16 cellular contexts compared by ENCODE assay signal in genomic region chr20:25218109-25218486, GRCh38. TPM values are rescaled to one million over a fixed set of nuclear protein-coding genes. Genes with fewer than 3 reads are reported as not detected.
DNase-seq lines count a peak whose midpoint lies in the region; ATAC-seq and TF ChIP-seq lines count a peak whose summit lies in the region.
"Had no signal": no experiment of that assay in that cellular context is flagged by ENCODE, and none has a peak within 500 bp of the region (broad histone marks: within the 10 kb centered on the region; RNA-seq: fewer than 3 reads in every experiment).

No MANE protein-coding gene starts in this region.

- no peaks in the 10 kb centered on the region for H3K27me3 Mint-ChIP-seq in activated T-cell treated with anti-CD3 and anti-CD28 coated beads, Interleukin-2, amount 50 U/mL, for 24 hours
- no peaks in the 10 kb centered on the region for H3K27me3 Mint-ChIP-seq in stimulated activated naive CD8-positive, alpha-beta T cell treated with anti-CD3 and anti-CD28 coated beads, Interleukin-15, amount 100 ng/mL, for 72 hours
- H3K27me3 Mint-ChIP-seq: CD8-positive, alpha-beta memory T cell had no signal

- no peak overlapping the region for H3K4me3 Mint-ChIP-seq in activated T-cell treated with anti-CD3 and anti-CD28 coated beads, Interleukin-2, amount 50 U/mL, for 24 hours
- no peak overlapping the region for H3K4me3 Mint-ChIP-seq in stimulated activated naive CD8-positive, alpha-beta T cell treated with anti-CD3 and anti-CD28 coated beads, Interleukin-15, amount 100 ng/mL, for 72 hours
- H3K4me3 Mint-ChIP-seq in stimulated activated effector memory CD8-positive, alpha-beta T cell treated with anti-CD3 and anti-CD28 coated beads, Interleukin-12 subunit alpha, Interleukin-12 subunit beta, amount 100 ng/mL, for 72 hours, result no peak overlapping the region
- H3K4me3 Mint-ChIP-seq: CD8-positive, alpha-beta memory T cell had no signal

- DNase-seq in activated T-cell treated with anti-CD3 and anti-CD28 coated beads, Interleukin-2, amount 50 U/mL, for 24 hours, result peak; percentile 8
- DNase-seq in activated T-cell treated with anti-CD3 and anti-CD28 coated beads for 4 hours, result no peak
- DNase-seq in stimulated activated naive CD8-positive, alpha-beta T cell treated with anti-CD3 and anti-CD28 coated beads, Interleukin-15, amount 100 ng/mL, for 72 hours, result no peak
- DNase-seq in stimulated activated naive CD8-positive, alpha-beta T cell treated with anti-CD3 and anti-CD28 coated beads, Interleukin-15, Interleukin-2, amounts not matched to agents 100 U/mL and 50 U/mL, for 24 hours, result no peak
- no peak for DNase-seq in stimulated activated effector memory CD8-positive, alpha-beta T cell treated with anti-CD3 and anti-CD28 coated beads, Interleukin-12 subunit alpha, Interleukin-12 subunit beta, amount 100 ng/mL, for 72 hours (ENCODE audit: low spot score in 2 of 2)
- DNase-seq in D341Med (ENCODE audit: low spot score), result no peak
- no peak for DNase-seq in A673 (ENCODE audit: low spot score)
- DNase-seq: AML-193, Caco-2, DMS53, GF-D8, GOT3 had no signal

- intact Hi-C loops in A673 (cut with micrococcal nuclease; ENCODE audit: unreplicated experiment), result no loop called here

- H3K27ac ChIP-seq in A673 (ENCODE audit: low read depth, low read length, poor library complexity, severe bottlenecking), result no peak overlapping the region
- H3K27ac ChIP-seq: 22Rv1, BLaER1 had no signal

- H3K27me3 ChIP-seq in A673 (replicated peaks; ENCODE audit: insufficient read depth, low read depth, low read length, poor library complexity), result no peaks in the 10 kb centered on the region
- H3K27me3 ChIP-seq: BLaER1 had no signal

- peaks cover 14% of the 10 kb centered on the region for H3K36me3 ChIP-seq in A673 (ENCODE audit: insufficient read depth, low read length, poor library complexity, severe bottlenecking)

- peaks cover 5% of the 10 kb centered on the region for H3K4me1 Mint-ChIP-seq in activated T-cell treated with anti-CD3 and anti-CD28 coated beads, Interleukin-2, amount 50 U/mL, for 24 hours (ENCODE audit: low read depth)
- H3K4me1 Mint-ChIP-seq in stimulated activated naive CD8-positive, alpha-beta T cell treated with anti-CD3 and anti-CD28 coated beads, Interleukin-15, amount 100 ng/mL, for 72 hours, result peaks cover 3% of the 10 kb centered on the region
- peaks cover 14% of the 10 kb centered on the region for H3K4me1 Mint-ChIP-seq in stimulated activated effector memory CD8-positive, alpha-beta T cell treated with anti-CD3 and anti-CD28 coated beads, Interleukin-12 subunit alpha, Interleukin-12 subunit beta, amount 100 ng/mL, for 72 hours
- H3K4me1 Mint-ChIP-seq: CD8-positive, alpha-beta memory T cell had no signal

- no peaks in the 10 kb centered on the region for H3K9me3 Mint-ChIP-seq in activated T-cell treated with anti-CD3 and anti-CD28 coated beads, Interleukin-2, amount 50 U/mL, for 24 hours
- no peaks in the 10 kb centered on the region for H3K9me3 Mint-ChIP-seq in stimulated activated naive CD8-positive, alpha-beta T cell treated with anti-CD3 and anti-CD28 coated beads, Interleukin-15, amount 100 ng/mL, for 72 hours
- no peaks in the 10 kb centered on the region for H3K9me3 Mint-ChIP-seq in stimulated activated effector memory CD8-positive, alpha-beta T cell treated with anti-CD3 and anti-CD28 coated beads, Interleukin-12 subunit alpha, Interleukin-12 subunit beta, amount 100 ng/mL, for 72 hours
- H3K9me3 Mint-ChIP-seq: CD8-positive, alpha-beta memory T cell had no signal

- CTCF ChIA-PET in A673 (lab: Charles Lee), result no interaction called here

- H3K4me1 ChIP-seq in A673 (ENCODE audit: insufficient read depth, low read length, poor library complexity, severe bottlenecking), result no peaks in the 10 kb centered on the region
- H3K4me1 ChIP-seq: HAP-1 had no signal

- H3K27ac Mint-ChIP-seq in activated T-cell treated with anti-CD3 and anti-CD28 coated beads, Interleukin-2, amount 50 U/mL, for 24 hours, result no peak overlapping the region
- H3K27ac Mint-ChIP-seq in stimulated activated naive CD8-positive, alpha-beta T cell treated with anti-CD3 and anti-CD28 coated beads, Interleukin-15, amount 100 ng/mL, for 72 hours, result peak overlapping the region; percentile 4 to 44
- peak overlapping the region; percentile 0 for H3K27ac Mint-ChIP-seq in stimulated activated effector memory CD8-positive, alpha-beta T cell treated with anti-CD3 and anti-CD28 coated beads, Interleukin-12 subunit alpha, Interleukin-12 subunit beta, amount 100 ng/mL, for 72 hours

- POLR2A ChIA-PET in A673 (lab: Charles Lee; ENCODE audit: low non-redundant PET), result no interaction called here

- no peak for ATAC-seq in stimulated activated naive CD8-positive, alpha-beta T cell treated with anti-CD3 and anti-CD28 coated beads, Interleukin-15, amount 100 ng/mL, for 72 hours
- ATAC-seq in stimulated activated naive CD8-positive, alpha-beta T cell treated with anti-CD3 and anti-CD28 coated beads, Interleukin-15, Interleukin-2, amounts not matched to agents 100 U/mL and 50 U/mL, for 24 hours, result no peak
- ATAC-seq in stimulated activated effector memory CD8-positive, alpha-beta T cell treated with anti-CD3 and anti-CD28 coated beads, Interleukin-12 subunit alpha, Interleukin-12 subunit beta, amount 100 ng/mL, for 72 hours, result no peak

- H3K36me3 Mint-ChIP-seq in activated T-cell treated with anti-CD3 and anti-CD28 coated beads, Interleukin-2, amount 50 U/mL, for 24 hours (ENCODE audit: low read depth), result peaks cover 73% of the 10 kb centered on the region
- peaks cover 25% of the 10 kb centered on the region for H3K36me3 Mint-ChIP-seq in stimulated activated effector memory CD8-positive, alpha-beta T cell treated with anti-CD3 and anti-CD28 coated beads, Interleukin-12 subunit alpha, Interleukin-12 subunit beta, amount 100 ng/mL, for 72 hours

- H3K9me3 ChIP-seq in A673 (ENCODE audit: low read depth, low read length, poor library complexity, severe bottlenecking), result no peaks in the 10 kb centered on the region
- H3K9me3 ChIP-seq: BLaER1, Caco-2, HAP-1 had no signal

- no peak for TF ChIP-seq CTCF in A673 (conservative IDR thresholded peaks at IDR 0.05; ENCODE audit: low read depth, low read length)

- H3K4me3 ChIP-seq in A673 (ENCODE audit: low read depth, low read length, poor library complexity, severe bottlenecking), result no peak overlapping the region
- H3K4me3 ChIP-seq: BLaER1, HAP-1 had no signal

- no TSS peak for BruUV-seq in A673 (replicated peaks; lab: Mats Ljungman, UMichigan)

RNA-seq across cellular contexts. Expression of gene ENTPD6, which starts 22.6 kb away (rescaled TPM):
- total RNA-seq in A673 (2021), result 50.2 and 53.2 TPM in 2 replicates

RNA-seq across cellular contexts. Expression of gene PYGB, which starts 29.8 kb away (rescaled TPM):
- total RNA-seq in A673 (2021), result 52.3 and 53.5 TPM in 2 replicates
